ENCODE assay signal across 8 cellular contexts in the genomic region with DNA sequence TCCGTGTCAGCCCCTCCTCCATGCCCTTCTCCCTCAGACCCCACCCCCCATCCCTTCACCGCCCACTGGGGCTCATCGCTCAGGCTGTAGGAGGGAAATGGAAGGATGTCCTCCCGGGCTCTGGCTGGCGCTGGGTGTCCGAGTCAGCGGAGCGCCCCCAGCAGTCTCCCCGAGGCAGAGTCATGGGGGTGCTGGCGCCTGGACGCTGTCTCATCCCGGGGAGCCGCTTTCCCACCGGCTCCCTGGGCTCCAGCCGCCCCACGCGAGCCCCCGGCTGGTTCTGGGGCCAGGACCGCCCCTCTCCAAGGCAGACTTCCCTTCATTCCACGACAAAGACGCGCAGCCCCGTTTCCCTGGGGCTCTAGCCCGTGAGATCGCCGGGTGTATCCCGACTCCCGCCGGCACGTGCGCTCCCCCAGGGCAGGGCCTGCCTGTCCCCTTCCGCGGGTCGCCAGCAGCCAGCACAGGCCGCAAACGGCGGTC. TPM values are rescaled to one million over a fixed set of nuclear protein-coding genes. Genes with fewer than 3 reads are reported as not detected.
DNase-seq lines count a peak whose midpoint lies in the region; ATAC-seq and TF ChIP-seq lines count a peak whose summit lies in the region.

No MANE protein-coding gene starts in this region.

- H3K36me3 ChIP-seq in BJ (ENCODE audit: control insufficient read depth, insufficient read depth, low read length) (peaks cover 2% of the 10 kb centered on the region; the same call in 1 of the 2 replicates), SU-DHL-6 (ENCODE audit: low read length) (no peaks in the 10 kb centered on the region), lung (ENCODE audit: control insufficient read depth in 2 of 2, insufficient read depth in 2 of 2, low read length in 2 of 2) (no peaks in the 10 kb centered on the region)

- TF ChIP-seq CTCF in BJ (IDR thresholded peaks at IDR 0.05; ENCODE audit: insufficient read depth, low read depth, low read length) (peak; percentile 45), SU-DHL-6 (IDR thresholded peaks at IDR 0.05; ENCODE audit: insufficient read depth, low read length, poor library complexity, severe bottlenecking) (peak; percentile 27), lung (IDR thresholded peaks at IDR 0.05; ENCODE audit: control extremely low read depth, extremely low read depth) (no peak)

- no peaks in the 10 kb centered on the region for H3K9me2 ChIP-seq in SU-DHL-6 (replicated peaks; ENCODE audit: insufficient read depth, low read length)

- ATAC-seq in GM18502 (IDR thresholded peaks at IDR 0.05; ENCODE audit: poor library complexity, unreplicated experiment) (peak; percentile 15), HG03460 (IDR thresholded peaks at IDR 0.05; ENCODE audit: unreplicated experiment) (peak; percentile 29), lung (ENCODE audit: insufficient read depth, low FRiP score) (peak; percentile 1)

- H3K79me2 ChIP-seq in SU-DHL-6 (ENCODE audit: insufficient read depth, low read length) = no peaks in the 10 kb centered on the region

- CTCF ChIA-PET in BJ (lab: Yijun Ruan, JAX) = interaction anchor here (0.6 to 3.2 kb wide), 13 partner anchors 8 to 385 kb away, joined by 3 to 16 read pairs (median 4); partner anchors contain the start of gene CIAO3

- peak overlapping the region; percentile 48 for H2AFZ ChIP-seq in SU-DHL-6 (ENCODE audit: low read depth, low read length, severe bottlenecking)

- H3K9me3 ChIP-seq in SU-DHL-6 (ENCODE audit: insufficient read depth, low read length) = no peaks in the 10 kb centered on the region
- H3K9me3 ChIP-seq in lung (ENCODE audit: control insufficient read depth in 2 of 2, insufficient read depth in 1 of 2, low read length in 1 of 2) = no peaks in the 10 kb centered on the region

- WGBS in lung, 2 donors = 0 to 1% methylated on average over 35 to 37 of the region's 37 CpGs

- H3K4me3 ChIP-seq in BJ (ENCODE audit: low read depth, low read length) (peak overlapping the region; percentile 74), SU-DHL-6 (ENCODE audit: insufficient read depth, low read length, poor library complexity, severe bottlenecking) (peak overlapping the region; percentile 80), lung (peak overlapping the region; percentile 85)

- peaks cover 13 to 23% of the 10 kb centered on the region in 2 donors for H3K4me1 ChIP-seq in lung (ENCODE audit: control insufficient read depth in 2 of 2, insufficient read depth in 2 of 2, low read length in 2 of 2)

- no peaks in the 10 kb centered on the region; the same call in 1 of the 2 replicates for H4K20me1 ChIP-seq in SU-DHL-6 (ENCODE audit: low read depth, low read length)

- peak overlapping the region; percentile 82 for H3K27ac ChIP-seq in SU-DHL-6 (ENCODE audit: low read depth, low read length)
- H3K27ac ChIP-seq in lung (ENCODE audit: low read depth in 1 of 2, low read length in 1 of 2) = peak overlapping the region; percentile 88 to 91
- H3K27ac ChIP-seq in substantia nigra (ENCODE audit: low read depth, low read length, poor library complexity, severe bottlenecking) = peak overlapping the region; percentile 92

- H3K27me3 ChIP-seq in BJ (ENCODE audit: control insufficient read depth, insufficient read depth, low read length) (no peaks in the 10 kb centered on the region), SU-DHL-6 (ENCODE audit: low read length) (no peaks in the 10 kb centered on the region), lung (ENCODE audit: control insufficient read depth, insufficient read depth) (no peaks in the 10 kb centered on the region)

- 0 out of 2 replicates have a peak, but pooled peaks cover 3% of the 10 kb centered on the region for H3F3A ChIP-seq in SU-DHL-6 (ENCODE audit: insufficient read depth)

- DNase-seq in BJ (ENCODE audit: low read depth) = no peak
- peak; percentile 80 for DNase-seq in ecto neural progenitor cell (ENCODE audit: low spot score)
- DNase-seq in lung (ENCODE audit: low spot score) = no peak
- DNase-seq in substantia nigra (lab: John Stamatoyannopoulos, UW) = peak in 42 of 49 donors; percentile 40 to 84 (median 65)
- no peak for DNase-seq in mucosa of gallbladder (ENCODE audit: low spot score)

- H3K4me2 ChIP-seq in SU-DHL-6 (ENCODE audit: low read depth, low read length, poor library complexity, severe bottlenecking) = peak overlapping the region; percentile 61

- peak overlapping the region; percentile 99 for H3K9ac ChIP-seq in SU-DHL-6 (ENCODE audit: low read length)

- POLR2A ChIA-PET in BJ (lab: Charles Lee) = no interaction called here

RNA-seq across cellular contexts. Expression of gene ANTKMT, which starts 0.4 kb away (rescaled TPM):
- polyA plus RNA-seq in BJ (2011; rRNA removed) (7.7 and 10.7 TPM in 2 replicates), lung (10 to 100 TPM; 35.5 to 56.3 TPM)
- polyA minus RNA-seq in BJ (2011; rRNA and poly(A)+ RNA removed) = 1.1 and 1.9 TPM in 2 replicates
- total RNA-seq in lung (10 to 100 TPM in 1 of 2 donors, 1 to 10 TPM in 1; 9.2 to 65.7 TPM), mucosa of gallbladder (54.7 TPM)

RNA-seq across cellular contexts. Expression of gene METRN, which starts 5.6 kb away (rescaled TPM):
- polyA plus RNA-seq in BJ (2011; rRNA removed) (33.7 and 40.3 TPM in 2 replicates), lung (10 to 100 TPM; 30.3 to 52.7 TPM)
- 11.3 and 16.7 TPM in 2 replicates for polyA minus RNA-seq in BJ (2011; rRNA and poly(A)+ RNA removed)
- total RNA-seq in lung (10 to 100 TPM; 10.9 to 67.3 TPM), mucosa of gallbladder (62.0 TPM)

RNA-seq across cellular contexts. Expression of gene CCDC78, which starts 5.7 kb away (rescaled TPM):
- polyA plus RNA-seq in BJ (2011; rRNA removed) (0.77 and 2.4 TPM in 2 replicates), lung (10 to 100 TPM; 25.6 to 38.3 TPM)
- 0.21 and 0.57 TPM in 2 replicates for polyA minus RNA-seq in BJ (2011; rRNA and poly(A)+ RNA removed)
- total RNA-seq in lung (10 to 100 TPM; 35.7 to 71.6 TPM), mucosa of gallbladder (3.3 TPM)

RNA-seq across cellular contexts. Expression of gene HAGHL, which starts 6.4 kb away (rescaled TPM):
- polyA plus RNA-seq in BJ (2011; rRNA removed) = 4.3 and 7.0 TPM in 2 replicates
- 2.1 and 2.9 TPM in 2 replicates for polyA minus RNA-seq in BJ (2011; rRNA and poly(A)+ RNA removed)
- total RNA-seq in lung = 10 to 100 TPM in 1 of 2 donors, 1 to 10 TPM in 1; 4.1 to 26.7 TPM
- polyA plus RNA-seq in lung = 10 to 100 TPM; 13.0 to 13.1 TPM
- total RNA-seq in mucosa of gallbladder = 13.4 TPM

RNA-seq across cellular contexts. Expression of gene FBXL16, which starts 14.9 kb away (rescaled TPM):
- 0.32 and 0.67 TPM in 2 replicates for polyA plus RNA-seq in BJ (2011; rRNA removed)
- polyA minus RNA-seq in BJ (2011; rRNA and poly(A)+ RNA removed) = 0.05 and 0.31 TPM in 2 replicates
- 1 to 10 TPM in 1 of 2 donors, under 1 TPM in 1; 0.14 to 7.4 TPM for total RNA-seq in lung
- 1 to 10 TPM in 1 of 2 donors, under 1 TPM in 1; 0.93 to 5.0 TPM for polyA plus RNA-seq in lung
- total RNA-seq in mucosa of gallbladder = 0.78 TPM

Comparison
In these comparisons a context has a peak if more than half of its experiments do, and no peak if none do; other contexts are left out.
1. DNase-seq: peak in ecto neural progenitor cell (single experiment) and substantia nigra (42 of 49); none in BJ (single experiment), lung (single experiment) and mucosa of gallbladder (single experiment).
2. Peak in every context shown above with its lines, with median percentiles within 50 percentile points of each other: H3K4me3 ChIP-seq, ATAC-seq and H3K27ac ChIP-seq.